ENCODE assay signal across 1 cellular context in genomic region chr19:43720936-43721335, GRCh38.
TF ChIP-seq lines count a peak whose summit lies in the region.

No MANE protein-coding gene starts in this region.

TF ChIP-seq in HEK293, 187 proteins besides CTCF, POLR2A, EP300 and RAD21:
- TF ChIP-seq ZNF747 (tag by site-specific recombination; IDR thresholded peaks at IDR 0.05) = no peak
- TF ChIP-seq ZIC2 (tag by site-specific recombination; IDR thresholded peaks at IDR 0.05) = 0 out of 2 replicates have a peak, but pooled peaks have one; percentile 4
